8 cellular contexts compared by ENCODE assay signal in the genomic region with DNA sequence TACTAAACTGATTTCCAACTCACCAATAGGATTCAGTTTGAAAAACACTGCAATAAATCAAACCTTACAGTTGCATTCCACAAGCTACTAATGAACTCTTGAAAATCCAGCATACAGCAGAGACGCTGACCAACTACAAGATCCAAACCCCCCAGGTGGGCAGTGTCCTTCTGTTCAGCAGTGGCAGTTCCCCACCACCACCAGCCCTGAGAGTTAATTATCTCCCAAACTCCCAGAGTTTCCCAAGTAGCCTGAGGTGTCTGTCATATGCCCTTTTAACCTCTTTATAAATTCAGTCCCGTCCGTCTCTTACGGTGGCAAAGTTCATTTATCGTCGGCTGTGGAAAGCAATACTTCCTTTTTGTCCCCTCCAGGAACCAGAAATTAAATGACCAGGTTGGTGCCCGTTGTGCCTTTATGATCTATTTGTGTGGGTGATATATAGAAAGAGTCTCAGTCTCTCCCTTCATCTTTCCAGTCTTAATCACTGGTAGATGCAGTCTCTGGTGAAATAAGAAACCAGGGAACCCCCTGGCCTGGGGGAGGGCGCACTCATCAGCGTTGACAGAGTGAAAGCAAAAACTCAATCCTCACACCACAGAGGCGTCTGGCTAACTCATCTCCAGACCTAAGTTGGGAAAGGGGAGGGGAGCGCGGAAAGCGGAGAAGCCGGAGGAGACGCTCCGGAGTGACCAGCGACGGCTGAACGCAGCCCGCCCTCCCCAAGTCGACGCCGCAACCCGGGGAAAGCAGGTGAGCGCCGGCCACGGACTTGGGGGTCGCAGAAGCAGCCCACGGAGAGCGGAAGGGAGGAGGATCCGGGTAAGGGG. TPM values are rescaled to one million over a fixed set of nuclear protein-coding genes. Genes with fewer than 3 reads are reported as not detected.
DNase-seq lines count a peak whose midpoint lies in the region; ATAC-seq and TF ChIP-seq lines count a peak whose summit lies in the region.

No MANE protein-coding gene starts in this region.

- under 1% methylated on average over 11 of the region's 31 CpGs for WGBS in right lobe of liver (ENCODE audit: insufficient coverage, low coverage, low lambda C conversion rate, missing lambda C conversion rate)

- H3K9me3 Mint-ChIP-seq in dendritic cell treated with granulocyte-macrophage colony-stimulating factor and Interleukin-4, amounts not matched to agents 40 ng/mL and 50 ng/mL, for 4 days = no peaks in the 10 kb centered on the region

- H3K4me1 ChIP-seq in MM.1S (ENCODE audit: low read length) (peaks cover 36% of the 10 kb centered on the region), right lobe of liver (peaks cover 0 to 48% (median 22%) of the 10 kb centered on the region in 4 donors)

- peak; percentile 65 for TF ChIP-seq POLR2A in right lobe of liver (IDR thresholded peaks at IDR 0.05)

- H3F3A ChIP-seq in MM.1S (ENCODE audit: insufficient read depth, low read length) = peaks cover 14% of the 10 kb centered on the region

- DNase-seq in GM06990 (ENCODE audit: extremely low read depth, insufficient read length) (peak; percentile 60), H4 (ENCODE audit: low spot score) (peak; percentile 48), MM.1S (peak; percentile 63), right lobe of liver (peak; percentile 52 to 70 (median 59)), NCI-H1436 treated with DMSO at 0.1 percent for 48 hours (lab: John Stamatoyannopoulos, UW) (no peak)
- peak; percentile 89 for DNase-seq in activated CD4-positive, alpha-beta T cell treated with anti-CD3 and anti-CD28 coated beads for 48 hours
- peak; percentile 58 to 67 (median 63) for DNase-seq in stimulated activated CD4-positive, alpha-beta T cell treated with anti-CD3 and anti-CD28 coated beads, TNF-alpha, amount 100 ng/mL, for 4 hours (ENCODE audit: low read depth in 3 of 3)

- TF ChIP-seq CTCF in GM06990 (IDR thresholded peaks at IDR 0.05; ENCODE audit: insufficient read depth, low read length, poor library complexity, severe bottlenecking) (no peak), MM.1S (IDR thresholded peaks at IDR 0.05; ENCODE audit: low read length) (no peak), right lobe of liver (IDR thresholded peaks at IDR 0.05) (no peak)

- H3K4me3 ChIP-seq in GM06990 (replicated peaks; ENCODE audit: low read depth, low read length) = peak overlapping the region; percentile 90
- H3K4me3 ChIP-seq in MM.1S (ENCODE audit: low read length) = peak overlapping the region; percentile 95
- H3K4me3 ChIP-seq in right lobe of liver = peak overlapping the region; percentile 93 to 97 (median 94)

- peak overlapping the region; percentile 90 for H3K27ac Mint-ChIP-seq in dendritic cell treated with granulocyte-macrophage colony-stimulating factor and Interleukin-4, amounts not matched to agents 40 ng/mL and 50 ng/mL, for 4 days

- peaks cover 37% of the 10 kb centered on the region for H3K36me3 Mint-ChIP-seq in dendritic cell treated with granulocyte-macrophage colony-stimulating factor and Interleukin-4, amounts not matched to agents 40 ng/mL and 50 ng/mL, for 4 days (ENCODE audit: low read depth)

- intact Hi-C loops in dendritic cell treated with granulocyte-macrophage colony-stimulating factor and Interleukin-4, amounts not matched to agents 40 ng/mL and 50 ng/mL, for 4 days (cut with micrococcal nuclease) = no loop called here
- intact Hi-C loops in right lobe of liver (cut with DNase I) = no loop called here

- H3K27me3 ChIP-seq in GM06990 (replicated peaks; ENCODE audit: control insufficient read depth, insufficient read depth, low read length) = no peaks in the 10 kb centered on the region
- H3K27me3 ChIP-seq in MM.1S (replicated peaks; ENCODE audit: insufficient read depth, low read length) = no peaks in the 10 kb centered on the region
- no peaks in the 10 kb centered on the region for H3K27me3 ChIP-seq in right lobe of liver

- H3K4me3 Mint-ChIP-seq in dendritic cell treated with granulocyte-macrophage colony-stimulating factor and Interleukin-4, amounts not matched to agents 40 ng/mL and 50 ng/mL, for 4 days = peak overlapping the region; percentile 97

- ATAC-seq in right lobe of liver = peak; percentile 52 to 61 (median 54)

- H3K27ac ChIP-seq in MM.1S (ENCODE audit: low read length) (peak overlapping the region; percentile 33; the same call in 1 of the 2 replicates), right lobe of liver (peak overlapping the region; percentile 81 to 93 (median 86))

- H3K9me3 ChIP-seq in MM.1S (replicated peaks; ENCODE audit: insufficient read depth, low read length) (no peaks in the 10 kb centered on the region), right lobe of liver (no peaks in the 10 kb centered on the region)

- peaks cover 44% of the 10 kb centered on the region for H4K20me1 ChIP-seq in MM.1S (ENCODE audit: insufficient read depth, low read length)

- H2AFZ ChIP-seq in MM.1S (ENCODE audit: low read length) = peak overlapping the region; percentile 51; the same call in 1 of the 2 replicates

- H3K36me3 ChIP-seq in GM06990 (ENCODE audit: control insufficient read depth, insufficient read depth, low read length) (no peaks in the 10 kb centered on the region), MM.1S (replicated peaks; ENCODE audit: insufficient read depth, low read length) (no peaks in the 10 kb centered on the region), right lobe of liver (no peaks in the 10 kb centered on the region)

- H3K27me3 Mint-ChIP-seq in dendritic cell treated with granulocyte-macrophage colony-stimulating factor and Interleukin-4, amounts not matched to agents 40 ng/mL and 50 ng/mL, for 4 days = peaks cover 3% of the 10 kb centered on the region

- H3K9me2 ChIP-seq in MM.1S (replicated peaks; ENCODE audit: insufficient read depth, low read length) = no peaks in the 10 kb centered on the region

- peaks cover 72% of the 10 kb centered on the region for H3K79me2 ChIP-seq in MM.1S (ENCODE audit: low read length)

- peaks cover 55% of the 10 kb centered on the region for H3K4me1 Mint-ChIP-seq in dendritic cell treated with granulocyte-macrophage colony-stimulating factor and Interleukin-4, amounts not matched to agents 40 ng/mL and 50 ng/mL, for 4 days (ENCODE audit: low read depth)

- H3K4me2 ChIP-seq in MM.1S (ENCODE audit: low read depth, low read length) = peak overlapping the region; percentile 96

- H3K9ac ChIP-seq in MM.1S (ENCODE audit: low read length) = peak overlapping the region; percentile 77

RNA-seq across cellular contexts. Expression of a gene that starts 0.7 kb away (rescaled TPM):
- total RNA-seq in H4 (2014; rRNA removed; shearing (Covaris generic)) = 136 and 145 TPM in 2 replicates
- 10 to 100 TPM; 26.5 to 70.0 (median 35.4) TPM for total RNA-seq in right lobe of liver

RNA-seq across cellular contexts. Expression of a gene that starts 0.8 kb away (rescaled TPM):
- 15.8 and 28.6 TPM in 2 replicates for total RNA-seq in H4 (2014; rRNA removed; shearing (Covaris generic))
- total RNA-seq in right lobe of liver = 10 to 100 TPM; 30.6 to 41.0 (median 36.8) TPM

RNA-seq across cellular contexts. Expression of a gene that starts 32.1 kb away (rescaled TPM):
- not detected in 2 replicates for total RNA-seq in H4 (2014; rRNA removed; shearing (Covaris generic))
- under 1 TPM in 2 of 6 experiments, not detected in 4; 0.22 to 0.31 TPM for total RNA-seq in right lobe of liver
